Comparison of ENCODE assay signal across 1 cellular context in the genomic region with DNA sequence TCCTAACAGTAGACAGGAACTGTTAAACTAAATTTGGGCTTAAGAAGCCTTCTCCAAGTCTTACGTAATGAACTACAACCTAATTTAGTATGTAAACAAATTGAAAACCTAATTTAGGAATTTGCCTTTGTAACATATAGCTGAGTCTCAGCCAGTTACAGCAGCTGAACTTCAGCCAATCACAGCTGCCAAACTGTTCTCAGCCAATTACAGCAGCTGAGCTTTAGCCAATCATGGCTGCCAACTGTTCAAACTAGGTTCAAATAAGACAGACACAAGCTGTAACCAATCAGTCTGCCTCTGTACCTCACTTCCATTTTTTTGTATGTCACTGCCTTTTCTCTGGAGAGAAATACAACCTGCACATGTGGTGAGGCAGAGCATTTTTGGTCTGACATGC.
TF ChIP-seq lines count a peak whose summit lies in the region.

No MANE protein-coding gene starts in this region.

TF ChIP-seq in K562, 482 proteins besides CTCF, POLR2A, EP300 and RAD21 (continued from another document and continues in another):
- TF ChIP-seq, protein P1, sequence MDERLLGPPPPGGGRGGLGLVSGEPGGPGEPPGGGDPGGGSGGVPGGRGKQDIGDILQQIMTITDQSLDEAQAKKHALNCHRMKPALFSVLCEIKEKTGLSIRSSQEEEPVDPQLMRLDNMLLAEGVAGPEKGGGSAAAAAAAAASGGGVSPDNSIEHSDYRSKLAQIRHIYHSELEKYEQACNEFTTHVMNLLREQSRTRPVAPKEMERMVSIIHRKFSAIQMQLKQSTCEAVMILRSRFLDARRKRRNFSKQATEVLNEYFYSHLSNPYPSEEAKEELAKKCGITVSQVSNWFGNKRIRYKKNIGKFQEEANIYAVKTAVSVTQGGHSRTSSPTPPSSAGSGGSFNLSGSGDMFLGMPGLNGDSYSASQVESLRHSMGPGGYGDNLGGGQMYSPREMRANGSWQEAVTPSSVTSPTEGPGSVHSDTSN (CRISPR knock-in tag; IDR thresholded peaks at IDR 0.05; ENCODE audit: low read depth): no peak
- TF ChIP-seq, protein P1 (tag; conservative IDR thresholded peaks at IDR 0.05; ENCODE audit: low read depth): peak; percentile 49; the same call in 1 of the 2 replicates
- TF ChIP-seq HNRNPK (IDR thresholded peaks at IDR 0.05; ENCODE audit: low read depth, low read length, poor library complexity, severe bottlenecking) (no peak), KDM1A (IDR thresholded peaks at IDR 0.05) (no peak), ZFP30 (CRISPR knock-in tag; IDR thresholded peaks at IDR 0.05; ENCODE audit: borderline replicate concordance) (no peak), ARHGAP35 (IDR thresholded peaks at IDR 0.05; ENCODE audit: partially characterized antibody) (no peak), JUND (IDR thresholded peaks at IDR 0.05; ENCODE audit: borderline replicate concordance, low read depth, low read length) (no peak), JUND (tag; IDR thresholded peaks at IDR 0.05; ENCODE audit: borderline replicate concordance, low read depth, low read length) (no peak), ZNF76 (CRISPR knock-in tag; IDR thresholded peaks at IDR 0.05; ENCODE audit: borderline replicate concordance) (no peak), SETDB1 (IDR thresholded peaks at IDR 0.05; ENCODE audit: low read length) (no peak), ZNF431 (CRISPR knock-in tag; IDR thresholded peaks at IDR 0.05) (no peak), RBM14 (IDR thresholded peaks at IDR 0.05; ENCODE audit: borderline replicate concordance, insufficient read depth, low read depth, low read length) (no peak), PHF21A (IDR thresholded peaks at IDR 0.05; ENCODE audit: borderline replicate concordance, low read depth) (no peak), HNRNPH1 (optimal IDR thresholded peaks at IDR 0.05; ENCODE audit: low read depth, low read length) (no peak), NR3C1 (CRISPR knock-in tag; IDR thresholded peaks at IDR 0.05) (no peak), WHSC1 (IDR thresholded peaks at IDR 0.05; ENCODE audit: low read length) (no peak), FOXM1 (IDR thresholded peaks at IDR 0.05; ENCODE audit: low read depth) (peak; percentile 57; the same call in 1 of the 2 replicates), FOXM1 (CRISPR knock-in tag; IDR thresholded peaks at IDR 0.05; ENCODE audit: low read depth) (no peak), TFAM (CRISPR knock-in tag; conservative IDR thresholded peaks at IDR 0.05) (no peak)
- TF ChIP-seq, protein P2, sequence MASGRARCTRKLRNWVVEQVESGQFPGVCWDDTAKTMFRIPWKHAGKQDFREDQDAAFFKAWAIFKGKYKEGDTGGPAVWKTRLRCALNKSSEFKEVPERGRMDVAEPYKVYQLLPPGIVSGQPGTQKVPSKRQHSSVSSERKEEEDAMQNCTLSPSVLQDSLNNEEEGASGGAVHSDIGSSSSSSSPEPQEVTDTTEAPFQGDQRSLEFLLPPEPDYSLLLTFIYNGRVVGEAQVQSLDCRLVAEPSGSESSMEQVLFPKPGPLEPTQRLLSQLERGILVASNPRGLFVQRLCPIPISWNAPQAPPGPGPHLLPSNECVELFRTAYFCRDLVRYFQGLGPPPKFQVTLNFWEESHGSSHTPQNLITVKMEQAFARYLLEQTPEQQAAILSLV (tag; IDR thresholded peaks at IDR 0.05): no peak
- TF ChIP-seq, protein P3, sequence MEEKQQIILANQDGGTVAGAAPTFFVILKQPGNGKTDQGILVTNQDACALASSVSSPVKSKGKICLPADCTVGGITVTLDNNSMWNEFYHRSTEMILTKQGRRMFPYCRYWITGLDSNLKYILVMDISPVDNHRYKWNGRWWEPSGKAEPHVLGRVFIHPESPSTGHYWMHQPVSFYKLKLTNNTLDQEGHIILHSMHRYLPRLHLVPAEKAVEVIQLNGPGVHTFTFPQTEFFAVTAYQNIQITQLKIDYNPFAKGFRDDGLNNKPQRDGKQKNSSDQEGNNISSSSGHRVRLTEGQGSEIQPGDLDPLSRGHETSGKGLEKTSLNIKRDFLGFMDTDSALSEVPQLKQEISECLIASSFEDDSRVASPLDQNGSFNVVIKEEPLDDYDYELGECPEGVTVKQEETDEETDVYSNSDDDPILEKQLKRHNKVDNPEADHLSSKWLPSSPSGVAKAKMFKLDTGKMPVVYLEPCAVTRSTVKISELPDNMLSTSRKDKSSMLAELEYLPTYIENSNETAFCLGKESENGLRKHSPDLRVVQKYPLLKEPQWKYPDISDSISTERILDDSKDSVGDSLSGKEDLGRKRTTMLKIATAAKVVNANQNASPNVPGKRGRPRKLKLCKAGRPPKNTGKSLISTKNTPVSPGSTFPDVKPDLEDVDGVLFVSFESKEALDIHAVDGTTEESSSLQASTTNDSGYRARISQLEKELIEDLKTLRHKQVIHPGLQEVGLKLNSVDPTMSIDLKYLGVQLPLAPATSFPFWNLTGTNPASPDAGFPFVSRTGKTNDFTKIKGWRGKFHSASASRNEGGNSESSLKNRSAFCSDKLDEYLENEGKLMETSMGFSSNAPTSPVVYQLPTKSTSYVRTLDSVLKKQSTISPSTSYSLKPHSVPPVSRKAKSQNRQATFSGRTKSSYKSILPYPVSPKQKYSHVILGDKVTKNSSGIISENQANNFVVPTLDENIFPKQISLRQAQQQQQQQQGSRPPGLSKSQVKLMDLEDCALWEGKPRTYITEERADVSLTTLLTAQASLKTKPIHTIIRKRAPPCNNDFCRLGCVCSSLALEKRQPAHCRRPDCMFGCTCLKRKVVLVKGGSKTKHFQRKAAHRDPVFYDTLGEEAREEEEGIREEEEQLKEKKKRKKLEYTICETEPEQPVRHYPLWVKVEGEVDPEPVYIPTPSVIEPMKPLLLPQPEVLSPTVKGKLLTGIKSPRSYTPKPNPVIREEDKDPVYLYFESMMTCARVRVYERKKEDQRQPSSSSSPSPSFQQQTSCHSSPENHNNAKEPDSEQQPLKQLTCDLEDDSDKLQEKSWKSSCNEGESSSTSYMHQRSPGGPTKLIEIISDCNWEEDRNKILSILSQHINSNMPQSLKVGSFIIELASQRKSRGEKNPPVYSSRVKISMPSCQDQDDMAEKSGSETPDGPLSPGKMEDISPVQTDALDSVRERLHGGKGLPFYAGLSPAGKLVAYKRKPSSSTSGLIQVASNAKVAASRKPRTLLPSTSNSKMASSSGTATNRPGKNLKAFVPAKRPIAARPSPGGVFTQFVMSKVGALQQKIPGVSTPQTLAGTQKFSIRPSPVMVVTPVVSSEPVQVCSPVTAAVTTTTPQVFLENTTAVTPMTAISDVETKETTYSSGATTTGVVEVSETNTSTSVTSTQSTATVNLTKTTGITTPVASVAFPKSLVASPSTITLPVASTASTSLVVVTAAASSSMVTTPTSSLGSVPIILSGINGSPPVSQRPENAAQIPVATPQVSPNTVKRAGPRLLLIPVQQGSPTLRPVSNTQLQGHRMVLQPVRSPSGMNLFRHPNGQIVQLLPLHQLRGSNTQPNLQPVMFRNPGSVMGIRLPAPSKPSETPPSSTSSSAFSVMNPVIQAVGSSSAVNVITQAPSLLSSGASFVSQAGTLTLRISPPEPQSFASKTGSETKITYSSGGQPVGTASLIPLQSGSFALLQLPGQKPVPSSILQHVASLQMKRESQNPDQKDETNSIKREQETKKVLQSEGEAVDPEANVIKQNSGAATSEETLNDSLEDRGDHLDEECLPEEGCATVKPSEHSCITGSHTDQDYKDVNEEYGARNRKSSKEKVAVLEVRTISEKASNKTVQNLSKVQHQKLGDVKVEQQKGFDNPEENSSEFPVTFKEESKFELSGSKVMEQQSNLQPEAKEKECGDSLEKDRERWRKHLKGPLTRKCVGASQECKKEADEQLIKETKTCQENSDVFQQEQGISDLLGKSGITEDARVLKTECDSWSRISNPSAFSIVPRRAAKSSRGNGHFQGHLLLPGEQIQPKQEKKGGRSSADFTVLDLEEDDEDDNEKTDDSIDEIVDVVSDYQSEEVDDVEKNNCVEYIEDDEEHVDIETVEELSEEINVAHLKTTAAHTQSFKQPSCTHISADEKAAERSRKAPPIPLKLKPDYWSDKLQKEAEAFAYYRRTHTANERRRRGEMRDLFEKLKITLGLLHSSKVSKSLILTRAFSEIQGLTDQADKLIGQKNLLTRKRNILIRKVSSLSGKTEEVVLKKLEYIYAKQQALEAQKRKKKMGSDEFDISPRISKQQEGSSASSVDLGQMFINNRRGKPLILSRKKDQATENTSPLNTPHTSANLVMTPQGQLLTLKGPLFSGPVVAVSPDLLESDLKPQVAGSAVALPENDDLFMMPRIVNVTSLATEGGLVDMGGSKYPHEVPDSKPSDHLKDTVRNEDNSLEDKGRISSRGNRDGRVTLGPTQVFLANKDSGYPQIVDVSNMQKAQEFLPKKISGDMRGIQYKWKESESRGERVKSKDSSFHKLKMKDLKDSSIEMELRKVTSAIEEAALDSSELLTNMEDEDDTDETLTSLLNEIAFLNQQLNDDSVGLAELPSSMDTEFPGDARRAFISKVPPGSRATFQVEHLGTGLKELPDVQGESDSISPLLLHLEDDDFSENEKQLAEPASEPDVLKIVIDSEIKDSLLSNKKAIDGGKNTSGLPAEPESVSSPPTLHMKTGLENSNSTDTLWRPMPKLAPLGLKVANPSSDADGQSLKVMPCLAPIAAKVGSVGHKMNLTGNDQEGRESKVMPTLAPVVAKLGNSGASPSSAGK (IDR thresholded peaks at IDR 0.05): no peak
- TF ChIP-seq, protein P4, sequence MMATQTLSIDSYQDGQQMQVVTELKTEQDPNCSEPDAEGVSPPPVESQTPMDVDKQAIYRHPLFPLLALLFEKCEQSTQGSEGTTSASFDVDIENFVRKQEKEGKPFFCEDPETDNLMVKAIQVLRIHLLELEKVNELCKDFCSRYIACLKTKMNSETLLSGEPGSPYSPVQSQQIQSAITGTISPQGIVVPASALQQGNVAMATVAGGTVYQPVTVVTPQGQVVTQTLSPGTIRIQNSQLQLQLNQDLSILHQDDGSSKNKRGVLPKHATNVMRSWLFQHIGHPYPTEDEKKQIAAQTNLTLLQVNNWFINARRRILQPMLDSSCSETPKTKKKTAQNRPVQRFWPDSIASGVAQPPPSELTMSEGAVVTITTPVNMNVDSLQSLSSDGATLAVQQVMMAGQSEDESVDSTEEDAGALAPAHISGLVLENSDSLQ (IDR thresholded peaks at IDR 0.05): peak; percentile 91
- TF ChIP-seq, protein P5, sequence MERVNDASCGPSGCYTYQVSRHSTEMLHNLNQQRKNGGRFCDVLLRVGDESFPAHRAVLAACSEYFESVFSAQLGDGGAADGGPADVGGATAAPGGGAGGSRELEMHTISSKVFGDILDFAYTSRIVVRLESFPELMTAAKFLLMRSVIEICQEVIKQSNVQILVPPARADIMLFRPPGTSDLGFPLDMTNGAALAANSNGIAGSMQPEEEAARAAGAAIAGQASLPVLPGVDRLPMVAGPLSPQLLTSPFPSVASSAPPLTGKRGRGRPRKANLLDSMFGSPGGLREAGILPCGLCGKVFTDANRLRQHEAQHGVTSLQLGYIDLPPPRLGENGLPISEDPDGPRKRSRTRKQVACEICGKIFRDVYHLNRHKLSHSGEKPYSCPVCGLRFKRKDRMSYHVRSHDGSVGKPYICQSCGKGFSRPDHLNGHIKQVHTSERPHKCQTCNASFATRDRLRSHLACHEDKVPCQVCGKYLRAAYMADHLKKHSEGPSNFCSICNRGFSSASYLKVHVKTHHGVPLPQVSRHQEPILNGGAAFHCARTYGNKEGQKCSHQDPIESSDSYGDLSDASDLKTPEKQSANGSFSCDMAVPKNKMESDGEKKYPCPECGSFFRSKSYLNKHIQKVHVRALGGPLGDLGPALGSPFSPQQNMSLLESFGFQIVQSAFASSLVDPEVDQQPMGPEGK (CRISPR knock-in tag; IDR thresholded peaks at IDR 0.05; ENCODE audit: borderline replicate concordance): no peak
- TF ChIP-seq, protein P6, sequence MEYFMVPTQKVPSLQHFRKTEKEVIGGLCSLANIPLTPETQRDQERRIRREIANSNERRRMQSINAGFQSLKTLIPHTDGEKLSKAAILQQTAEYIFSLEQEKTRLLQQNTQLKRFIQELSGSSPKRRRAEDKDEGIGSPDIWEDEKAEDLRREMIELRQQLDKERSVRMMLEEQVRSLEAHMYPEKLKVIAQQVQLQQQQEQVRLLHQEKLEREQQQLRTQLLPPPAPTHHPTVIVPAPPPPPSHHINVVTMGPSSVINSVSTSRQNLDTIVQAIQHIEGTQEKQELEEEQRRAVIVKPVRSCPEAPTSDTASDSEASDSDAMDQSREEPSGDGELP (CRISPR knock-in tag; IDR thresholded peaks at IDR 0.05; ENCODE audit: borderline replicate concordance): no peak
- TF ChIP-seq, protein P7, sequence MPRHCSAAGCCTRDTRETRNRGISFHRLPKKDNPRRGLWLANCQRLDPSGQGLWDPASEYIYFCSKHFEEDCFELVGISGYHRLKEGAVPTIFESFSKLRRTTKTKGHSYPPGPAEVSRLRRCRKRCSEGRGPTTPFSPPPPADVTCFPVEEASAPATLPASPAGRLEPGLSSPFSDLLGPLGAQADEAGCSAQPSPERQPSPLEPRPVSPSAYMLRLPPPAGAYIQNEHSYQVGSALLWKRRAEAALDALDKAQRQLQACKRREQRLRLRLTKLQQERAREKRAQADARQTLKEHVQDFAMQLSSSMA (CRISPR knock-in tag; IDR thresholded peaks at IDR 0.05): no peak
- TF ChIP-seq, protein P8, sequence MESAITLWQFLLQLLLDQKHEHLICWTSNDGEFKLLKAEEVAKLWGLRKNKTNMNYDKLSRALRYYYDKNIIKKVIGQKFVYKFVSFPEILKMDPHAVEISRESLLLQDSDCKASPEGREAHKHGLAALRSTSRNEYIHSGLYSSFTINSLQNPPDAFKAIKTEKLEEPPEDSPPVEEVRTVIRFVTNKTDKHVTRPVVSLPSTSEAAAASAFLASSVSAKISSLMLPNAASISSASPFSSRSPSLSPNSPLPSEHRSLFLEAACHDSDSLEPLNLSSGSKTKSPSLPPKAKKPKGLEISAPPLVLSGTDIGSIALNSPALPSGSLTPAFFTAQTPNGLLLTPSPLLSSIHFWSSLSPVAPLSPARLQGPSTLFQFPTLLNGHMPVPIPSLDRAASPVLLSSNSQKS (CRISPR knock-in tag; IDR thresholded peaks at IDR 0.05): no peak
- TF ChIP-seq, protein P9, sequence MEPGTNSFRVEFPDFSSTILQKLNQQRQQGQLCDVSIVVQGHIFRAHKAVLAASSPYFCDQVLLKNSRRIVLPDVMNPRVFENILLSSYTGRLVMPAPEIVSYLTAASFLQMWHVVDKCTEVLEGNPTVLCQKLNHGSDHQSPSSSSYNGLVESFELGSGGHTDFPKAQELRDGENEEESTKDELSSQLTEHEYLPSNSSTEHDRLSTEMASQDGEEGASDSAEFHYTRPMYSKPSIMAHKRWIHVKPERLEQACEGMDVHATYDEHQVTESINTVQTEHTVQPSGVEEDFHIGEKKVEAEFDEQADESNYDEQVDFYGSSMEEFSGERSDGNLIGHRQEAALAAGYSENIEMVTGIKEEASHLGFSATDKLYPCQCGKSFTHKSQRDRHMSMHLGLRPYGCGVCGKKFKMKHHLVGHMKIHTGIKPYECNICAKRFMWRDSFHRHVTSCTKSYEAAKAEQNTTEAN (CRISPR knock-in tag; IDR thresholded peaks at IDR 0.05): no peak
- TF ChIP-seq, protein P10, sequence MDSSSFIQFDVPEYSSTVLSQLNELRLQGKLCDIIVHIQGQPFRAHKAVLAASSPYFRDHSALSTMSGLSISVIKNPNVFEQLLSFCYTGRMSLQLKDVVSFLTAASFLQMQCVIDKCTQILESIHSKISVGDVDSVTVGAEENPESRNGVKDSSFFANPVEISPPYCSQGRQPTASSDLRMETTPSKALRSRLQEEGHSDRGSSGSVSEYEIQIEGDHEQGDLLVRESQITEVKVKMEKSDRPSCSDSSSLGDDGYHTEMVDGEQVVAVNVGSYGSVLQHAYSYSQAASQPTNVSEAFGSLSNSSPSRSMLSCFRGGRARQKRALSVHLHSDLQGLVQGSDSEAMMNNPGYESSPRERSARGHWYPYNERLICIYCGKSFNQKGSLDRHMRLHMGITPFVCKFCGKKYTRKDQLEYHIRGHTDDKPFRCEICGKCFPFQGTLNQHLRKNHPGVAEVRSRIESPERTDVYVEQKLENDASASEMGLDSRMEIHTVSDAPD (CRISPR knock-in tag; IDR thresholded peaks at IDR 0.05): no peak
